Comparison of ENCODE assay signal across 15 cellular contexts in genomic region chr3:134799393-134799792, GRCh38. TPM values are rescaled to one million over a fixed set of nuclear protein-coding genes. Genes with fewer than 3 reads are reported as not detected.
A peak's percentile ranks its signal among the peaks of the same experiment; 100 is the strongest.
DNase-seq lines count a peak whose midpoint lies in the region; ATAC-seq and TF ChIP-seq lines count a peak whose summit lies in the region.
"Had no signal": no experiment of that assay in that cellular context is flagged by ENCODE, and none has a peak within 500 bp of the region (broad histone marks: within the 10 kb centered on the region; RNA-seq: fewer than 3 reads in every experiment).

No MANE protein-coding gene starts in this region.

- H3K36me3 Mint-ChIP-seq in WTC11: no peaks in the 10 kb centered on the region
- H3K36me3 Mint-ChIP-seq: activated naive CD8-positive, alpha-beta T cell had no signal

- no peak for TF ChIP-seq CTCF in WTC11 (IDR thresholded peaks at IDR 0.05)

- H3K36me3 ChIP-seq in adipocyte (ENCODE audit: control insufficient read depth, insufficient read depth, low read length, severe bottlenecking): no peaks in the 10 kb centered on the region
- no peaks in the 10 kb centered on the region for H3K36me3 ChIP-seq in SJCRH30
- H3K36me3 ChIP-seq: BLaER1 treated with 17β-estradiol and CSF1 and Interleukin-3, amounts not matched to agents 10 nM and 100 nM; left ventricle myocardium inferior; pancreas had no signal

- no peaks in the 10 kb centered on the region for H3K27me3 ChIP-seq in adipocyte (replicated peaks; ENCODE audit: control insufficient read depth, insufficient read depth, low read length)
- H3K27me3 ChIP-seq in SJCRH30: no peaks in the 10 kb centered on the region

- H3K4me3 Mint-ChIP-seq in WTC11: no peak overlapping the region
- H3K4me3 Mint-ChIP-seq: activated naive CD8-positive, alpha-beta T cell; effector memory CD8-positive, alpha-beta T cell had no signal

- H3K4me1 Mint-ChIP-seq in WTC11: peaks cover 20% of the 10 kb centered on the region

- peaks cover 44% of the 10 kb centered on the region for H3K27me3 Mint-ChIP-seq in WTC11 (ENCODE audit: low read depth)

- no peak for ATAC-seq in GM18505 (IDR thresholded peaks at IDR 0.05; ENCODE audit: unreplicated experiment)
- ATAC-seq in WTC11: no peak
- ATAC-seq: effector memory CD8-positive, alpha-beta T cell; pancreas had no signal

- H3K9me3 Mint-ChIP-seq in WTC11: no peaks in the 10 kb centered on the region

- H3K4me1 ChIP-seq in adipocyte (ENCODE audit: control insufficient read depth, insufficient read depth, low read length) (peaks cover 14% of the 10 kb centered on the region), SJCRH30 (no peaks in the 10 kb centered on the region)

- no peak for TF ChIP-seq POLR2A in GM18505 (IDR thresholded peaks at IDR 0.05; ENCODE audit: borderline replicate concordance, extremely low read depth, insufficient read depth, insufficient read length)

- no peak overlapping the region for H3K27ac ChIP-seq in SJCRH30
- H3K27ac ChIP-seq: BLaER1 treated with 17β-estradiol and CSF1 and Interleukin-3, amounts not matched to agents 10 nM and 100 nM; left ventricle myocardium inferior; pancreas had no signal

- CTCF ChIA-PET in WTC11 (lab: Charles Lee): interaction anchor here (1.2 kb wide), 1 partner anchor 39 kb away, joined by 4 read pairs; no protein-coding TSS in a partner anchor

- H3K9me3 ChIP-seq in adipocyte (ENCODE audit: control insufficient read depth, low read length) (no peaks in the 10 kb centered on the region), SJCRH30 (replicated peaks) (no peaks in the 10 kb centered on the region)
- H3K9me3 ChIP-seq: BLaER1 treated with 17β-estradiol and CSF1 and Interleukin-3, amounts not matched to agents 10 nM and 100 nM; left ventricle myocardium inferior; pancreas had no signal

- DNase-seq in EH (ENCODE audit: low read depth) (peak; percentile 53), adipocyte (ENCODE audit: low read depth) (peak; percentile 47), hepatic stellate cell (ENCODE audit: low spot score) (peak; percentile 46), stromal cell of bone marrow (ENCODE audit: low read depth) (peak; percentile 35), NCI-H1694 (lab: John Stamatoyannopoulos, UW) (no peak), WTC11 (ENCODE audit: low spot score) (no peak), SJCRH30 (no peak)
- DNase-seq: effector memory CD8-positive, alpha-beta T cell; Kasumi-1; left ventricle myocardium inferior; pancreas; stimulated activated CD4-positive, alpha-beta T cell treated with anti-CD3 and anti-CD28 coated beads, Interleukin-4, amount 100 ng/mL, for 1 hour had no signal

- H3K9ac ChIP-seq in adipocyte (ENCODE audit: low read length): no peak overlapping the region
- H3K9ac ChIP-seq: BLaER1 treated with 17β-estradiol and CSF1 and Interleukin-3, amounts not matched to agents 10 nM and 100 nM had no signal

- POLR2A ChIA-PET in WTC11 (lab: Charles Lee): no interaction called here

- no peak overlapping the region for H3K27ac Mint-ChIP-seq in WTC11
- H3K27ac Mint-ChIP-seq: activated naive CD8-positive, alpha-beta T cell; effector memory CD8-positive, alpha-beta T cell had no signal

- H3K4me3 ChIP-seq in adipocyte (ENCODE audit: low read length) (no peak overlapping the region), SJCRH30 (no peak overlapping the region)
- H3K4me3 ChIP-seq: BLaER1 treated with 17β-estradiol and CSF1 and Interleukin-3, amounts not matched to agents 10 nM and 100 nM; left ventricle myocardium inferior; pancreas had no signal

TF ChIP-seq in WTC11, 78 proteins besides CTCF, POLR2A, EP300 and RAD21:
- TF ChIP-seq CREB1 (CRISPR knock-in tag; IDR thresholded peaks at IDR 0.05) (no peak), FOXP1 (CRISPR knock-in tag; IDR thresholded peaks at IDR 0.05; ENCODE audit: borderline replicate concordance) (no peak), CDX4 (CRISPR knock-in tag; IDR thresholded peaks at IDR 0.05; ENCODE audit: borderline replicate concordance) (no peak), ZNF317 (CRISPR knock-in tag; IDR thresholded peaks at IDR 0.05; ENCODE audit: borderline replicate concordance, low read depth) (no peak), SP1 (CRISPR knock-in tag; conservative IDR thresholded peaks at IDR 0.05) (no peak), CREM (CRISPR knock-in tag; IDR thresholded peaks at IDR 0.05) (no peak), ESRRA (CRISPR knock-in tag; IDR thresholded peaks at IDR 0.05; ENCODE audit: borderline replicate concordance) (no peak), ETV6 (CRISPR knock-in tag; IDR thresholded peaks at IDR 0.05) (no peak), FOXK1 (CRISPR knock-in tag; IDR thresholded peaks at IDR 0.05) (no peak), IRF2 (CRISPR knock-in tag; IDR thresholded peaks at IDR 0.05; ENCODE audit: borderline replicate concordance, low read depth) (no peak), KAT7 (CRISPR knock-in tag; IDR thresholded peaks at IDR 0.05; ENCODE audit: borderline replicate concordance) (no peak)
- TF ChIP-seq, protein P1, sequence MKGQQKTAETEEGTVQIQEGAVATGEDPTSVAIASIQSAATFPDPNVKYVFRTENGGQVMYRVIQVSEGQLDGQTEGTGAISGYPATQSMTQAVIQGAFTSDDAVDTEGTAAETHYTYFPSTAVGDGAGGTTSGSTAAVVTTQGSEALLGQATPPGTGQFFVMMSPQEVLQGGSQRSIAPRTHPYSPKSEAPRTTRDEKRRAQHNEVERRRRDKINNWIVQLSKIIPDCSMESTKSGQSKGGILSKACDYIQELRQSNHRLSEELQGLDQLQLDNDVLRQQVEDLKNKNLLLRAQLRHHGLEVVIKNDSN (CRISPR knock-in tag; IDR thresholded peaks at IDR 0.05): no peak
- TF ChIP-seq, protein P2, sequence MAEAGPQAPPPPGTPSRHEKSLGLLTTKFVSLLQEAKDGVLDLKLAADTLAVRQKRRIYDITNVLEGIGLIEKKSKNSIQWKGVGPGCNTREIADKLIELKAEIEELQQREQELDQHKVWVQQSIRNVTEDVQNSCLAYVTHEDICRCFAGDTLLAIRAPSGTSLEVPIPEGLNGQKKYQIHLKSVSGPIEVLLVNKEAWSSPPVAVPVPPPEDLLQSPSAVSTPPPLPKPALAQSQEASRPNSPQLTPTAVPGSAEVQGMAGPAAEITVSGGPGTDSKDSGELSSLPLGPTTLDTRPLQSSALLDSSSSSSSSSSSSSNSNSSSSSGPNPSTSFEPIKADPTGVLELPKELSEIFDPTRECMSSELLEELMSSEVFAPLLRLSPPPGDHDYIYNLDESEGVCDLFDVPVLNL (CRISPR knock-in tag; IDR thresholded peaks at IDR 0.05; ENCODE audit: borderline replicate concordance, low read depth): no peak
TF ChIP-seq in WTC11: peak in this region for 0.

RNA-seq across cellular contexts. Expression of gene EPHB1, which starts 4.3 kb away (rescaled TPM):
- total RNA-seq in WTC11 (2021): 7.0 to 9.9 TPM (median 8.2 TPM) in 3 replicates
- 2.1 and 2.5 TPM in 2 replicates for total RNA-seq in SJCRH30 (2014; rRNA removed; shearing (Covaris generic))

Comparison
In these comparisons a context has a peak if more than half of its experiments do, and no peak if none do; other contexts are left out.
1. DNase-seq: peak in EH (single experiment), adipocyte (single experiment), hepatic stellate cell (single experiment) and stromal cell of bone marrow (single experiment); none in NCI-H1694 (single experiment), WTC11 (single experiment) and SJCRH30 (0 of 2).